11 cellular contexts compared by ENCODE assay signal in the genomic region with DNA sequence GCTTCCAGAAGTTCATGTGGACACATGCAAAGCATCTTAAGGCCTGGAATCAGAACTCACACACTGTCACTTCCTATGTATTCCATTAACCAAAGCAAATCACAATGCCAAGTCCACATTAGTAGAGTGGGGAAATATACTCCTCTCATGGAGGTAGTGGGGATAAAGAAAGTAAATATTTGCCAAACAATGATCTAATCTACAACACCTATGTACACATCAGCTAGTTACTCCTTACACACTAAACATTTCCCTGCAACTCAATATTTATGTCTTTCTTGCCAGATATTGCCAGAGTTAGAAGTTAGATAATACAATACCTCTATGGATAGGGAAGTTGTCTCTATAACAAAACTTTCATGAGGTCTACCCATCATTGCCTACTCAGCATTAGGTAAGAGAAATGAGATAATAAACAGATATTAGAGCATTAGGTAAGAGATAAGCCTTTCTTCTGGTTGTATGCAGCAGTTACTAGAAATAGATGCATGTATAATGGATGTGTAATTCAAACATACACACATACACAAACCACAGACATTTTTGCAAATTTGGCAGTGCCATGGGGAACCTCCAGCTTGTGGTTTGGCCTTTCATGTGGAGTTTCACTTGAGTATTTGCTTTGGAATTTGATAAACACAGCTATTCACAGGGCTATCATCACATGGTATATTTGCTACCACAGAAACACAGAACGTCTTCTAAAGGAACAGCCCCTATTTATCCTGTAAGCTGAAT.
A peak's percentile ranks its signal among the peaks of the same experiment; 100 is the strongest.
DNase-seq lines count a peak whose midpoint lies in the region; ATAC-seq, FAIRE-seq and TF ChIP-seq lines count a peak whose summit lies in the region.
"Had no signal": no experiment of that assay in that cellular context is flagged by ENCODE, and none has a peak within 500 bp of the region (broad histone marks: within the 10 kb centered on the region; RNA-seq: fewer than 3 reads in every experiment).

No MANE protein-coding gene starts in this region.

- FAIRE-seq in bronchial epithelial cell (lab: Jason Lieb, UNC) = peak; percentile 64

- no peak for TF ChIP-seq POLR2A in stomach (IDR thresholded peaks at IDR 0.05)

- no peak overlapping the region for H3K27ac ChIP-seq in stomach

- intact Hi-C loops in stomach (cut with DNase I; ENCODE audit: low total_unique reads) = no loop called here

- DNase-seq in EL (peak; percentile 97), NCI-H226 (peak; percentile 98), bronchial epithelial cell (ENCODE audit: low read depth) (peak; percentile 98), non-pigmented ciliary epithelial cell (ENCODE audit: low read depth) (peak; percentile 97), stomach (no peak), NAMALWA (ENCODE audit: low spot score) (no peak), iPS-NIHi7 (ENCODE audit: extremely low spot score) (no peak)
- DNase-seq: amygdala; naive thymus-derived CD4-positive, alpha-beta T cell had no signal

- H3K36me3 ChIP-seq in bronchial epithelial cell (ENCODE audit: control insufficient read depth, insufficient read depth, low read length) = no peaks in the 10 kb centered on the region
- no peaks in the 10 kb centered on the region for H3K36me3 ChIP-seq in stomach

- no peak for ATAC-seq in GM18858 (IDR thresholded peaks at IDR 0.05; ENCODE audit: unreplicated experiment)
- ATAC-seq: naive thymus-derived CD4-positive, alpha-beta T cell; Right ventricle myocardium inferior had no signal

- peaks cover 19% of the 10 kb centered on the region for H3K27me3 ChIP-seq in bronchial epithelial cell (ENCODE audit: control insufficient read depth, insufficient read depth, low read length)
- H3K27me3 ChIP-seq in stomach = no peaks in the 10 kb centered on the region

- no peak for TF ChIP-seq EP300 in stomach (IDR thresholded peaks at IDR 0.05)

- H3K4me1 ChIP-seq in stomach = peaks cover 0 to 12% (median 6%) of the 10 kb centered on the region in 4 donors

- H3K9me3 ChIP-seq in stomach = no peaks in the 10 kb centered on the region

- 3 to 31% (median 21%) methylated on average over 1 of the region's 1 CpG for WGBS in stomach, 5 donors

- no peak overlapping the region for H3K4me3 ChIP-seq in bronchial epithelial cell (ENCODE audit: low read depth, low read length)
- no peak overlapping the region for H3K4me3 ChIP-seq in stomach

- TF ChIP-seq CTCF in bronchial epithelial cell (IDR thresholded peaks at IDR 0.05; ENCODE audit: insufficient read depth, low read length, severe bottlenecking) (no peak), stomach (IDR thresholded peaks at IDR 0.05) (no peak)

Comparison
In these comparisons a context has a peak if more than half of its experiments do, and no peak if none do; other contexts are left out.
1. DNase-seq: peak in EL (single experiment), NCI-H226 (single experiment), bronchial epithelial cell (single experiment) and non-pigmented ciliary epithelial cell (single experiment); none in stomach (single experiment), NAMALWA (single experiment) and iPS-NIHi7 (single experiment).